19 cellular contexts compared by ENCODE assay signal in genomic region chr4:13325744-13326143, GRCh38.
DNase-seq lines count a peak whose midpoint lies in the region; ATAC-seq and TF ChIP-seq lines count a peak whose summit lies in the region.
"Had no signal": no experiment of that assay in that cellular context is flagged by ENCODE, and none has a peak within 500 bp of the region (broad histone marks: within the 10 kb centered on the region; RNA-seq: fewer than 3 reads in every experiment).

No MANE protein-coding gene starts in this region.

- H3K27me3 ChIP-seq in mammary epithelial cell (ENCODE audit: insufficient read depth, low read length) (no peaks in the 10 kb centered on the region), breast epithelium (no peaks in the 10 kb centered on the region)

- H3K4me3 Mint-ChIP-seq in nephron progenitor cell: no peak overlapping the region
- H3K4me3 Mint-ChIP-seq: B cell; CD4-positive, alpha-beta T cell had no signal

- in situ Hi-C loops in mammary epithelial cell (cut with MboI; ENCODE audit: low sequenced_read_pairs in 2 of 2): no loop called here

- H3K9me3 ChIP-seq in mammary epithelial cell (replicated peaks; ENCODE audit: insufficient read depth, low read length) (no peaks in the 10 kb centered on the region), breast epithelium (peaks cover 6 to 14% of the 10 kb centered on the region in 2 donors)

- no peak overlapping the region for H3K4me3 ChIP-seq in mammary epithelial cell (replicated peaks in 1 of 3; ENCODE audit: insufficient read depth in 1 of 3, low read depth in 2 of 3, low read length in 3 of 3)
- H3K4me3 ChIP-seq in breast epithelium: no peak overlapping the region
- H3K4me3 ChIP-seq: GM23248 had no signal

- no peak for TF ChIP-seq POLR2A in breast epithelium (IDR thresholded peaks at IDR 0.05)

- TF ChIP-seq CTCF in mammary epithelial cell (conservative IDR thresholded peaks at IDR 0.05 in 1 of 2, IDR thresholded peaks at IDR 0.05 in 1 of 2; ENCODE audit: extremely low read depth in 1 of 2, insufficient read depth in 1 of 2, low read depth in 1 of 2, low read length in 2 of 2): no peak
- TF ChIP-seq CTCF in breast epithelium (IDR thresholded peaks at IDR 0.05): no peak
- no peak for TF ChIP-seq CTCF in nephron progenitor cell (IDR thresholded peaks at IDR 0.05)

- dilution Hi-C loops in mammary epithelial cell (cut with HindIII; ENCODE audit: low sequenced_read_pairs): no loop called here

- H3K9ac ChIP-seq in mammary epithelial cell (ENCODE audit: insufficient read depth, low read length): no peak overlapping the region
- H3K9ac ChIP-seq: GM23248 had no signal

- H3K36me3 ChIP-seq in mammary epithelial cell (ENCODE audit: insufficient read depth, low read length): no peaks in the 10 kb centered on the region
- H3K36me3 ChIP-seq in breast epithelium: no peaks in the 10 kb centered on the region

- H4K20me1 ChIP-seq in mammary epithelial cell (ENCODE audit: insufficient read depth, low read length): no peaks in the 10 kb centered on the region

- peak overlapping the region; percentile 88 for H3K27ac Mint-ChIP-seq in nephron progenitor cell
- H3K27ac Mint-ChIP-seq: B cell; CD4-positive, alpha-beta T cell had no signal

- ATAC-seq in HG02571 (IDR thresholded peaks at IDR 0.05; ENCODE audit: unreplicated experiment): no peak
- ATAC-seq: PC-3 had no signal

- H3K4me2 ChIP-seq in mammary epithelial cell (ENCODE audit: insufficient read depth, low read depth, low read length): no peak overlapping the region

- CTCF ChIA-PET in mammary epithelial cell (lab: Charles Lee; ENCODE audit: low non-redundant PET): no interaction called here

- H3K4me1 Mint-ChIP-seq in nephron progenitor cell: peaks cover 7% of the 10 kb centered on the region
- H3K4me1 Mint-ChIP-seq: B cell had no signal

- intact Hi-C loops in mammary epithelial cell (cut with micrococcal nuclease) (no loop called here), breast epithelium (cut with DNase I; ENCODE audit: low total_unique reads) (no loop called here)

- BruUV-seq in mammary epithelial cell (replicated peaks; lab: Mats Ljungman, UMichigan): no TSS peak

- H3K36me3 Mint-ChIP-seq in nephron progenitor cell (ENCODE audit: low read depth): peaks cover 27% of the 10 kb centered on the region

- H3K4me1 ChIP-seq in mammary epithelial cell (ENCODE audit: insufficient read depth, low read length) (peaks cover 24% of the 10 kb centered on the region), breast epithelium (no peaks in the 10 kb centered on the region)

- no peaks in the 10 kb centered on the region for H3K27me3 Mint-ChIP-seq in nephron progenitor cell (ENCODE audit: low read depth, poor library complexity)
- H3K27me3 Mint-ChIP-seq: B cell; CD4-positive, alpha-beta T cell had no signal

- DNase-seq in mammary epithelial cell: peak; percentile 28
- no peak for DNase-seq in breast epithelium (ENCODE audit: low spot score in 2 of 2)
- DNase-seq in RPMI7951 (ENCODE audit: low read depth): peak; percentile 34
- DNase-seq in epithelial cell of prostate (ENCODE audit: low read depth, low spot score): no peak
- no peak for DNase-seq in nephron progenitor cell
- DNase-seq in T-helper 1 cell: no peak
- no peak for DNase-seq in medulla oblongata (ENCODE audit: extremely low spot score)
- DNase-seq: Calu3; CD4-positive, alpha-beta T cell; DMS53; GM23248; KG1; NCI-H1436; NCI-H2029; NCI-H748 treated with DMSO at 0.1 percent for 48 hours; PC-3 had no signal

- no peaks in the 10 kb centered on the region for H3K9me3 Mint-ChIP-seq in nephron progenitor cell

- H3K79me2 ChIP-seq in mammary epithelial cell (ENCODE audit: insufficient read depth, low read length): no peaks in the 10 kb centered on the region

- no peak overlapping the region for H3K27ac ChIP-seq in mammary epithelial cell (ENCODE audit: insufficient read depth, low read depth, low read length)
- H3K27ac ChIP-seq in breast epithelium: no peak overlapping the region
- peak overlapping the region; percentile 12 for H3K27ac ChIP-seq in epithelial cell of prostate
- H3K27ac ChIP-seq: 22Rv1, GM23248 had no signal

- peak overlapping the region; percentile 41 for H2AFZ ChIP-seq in mammary epithelial cell (ENCODE audit: low read depth, low read length)
- H2AFZ ChIP-seq: GM23248 had no signal

- WGBS in mammary epithelial cell (ENCODE audit: low coverage, missing lambda C conversion rate): 0% methylated on average over 1 of the region's 3 CpGs

Comparison
In these comparisons a context has a peak if more than half of its experiments do, and no peak if none do; other contexts are left out.
1. DNase-seq: peak in mammary epithelial cell (single experiment) and RPMI7951 (single experiment); none in breast epithelium (0 of 2), epithelial cell of prostate (single experiment), nephron progenitor cell (single experiment), T-helper 1 cell (0 of 5) and medulla oblongata (single experiment).